13 cellular contexts compared by ENCODE assay signal in the genomic region with DNA sequence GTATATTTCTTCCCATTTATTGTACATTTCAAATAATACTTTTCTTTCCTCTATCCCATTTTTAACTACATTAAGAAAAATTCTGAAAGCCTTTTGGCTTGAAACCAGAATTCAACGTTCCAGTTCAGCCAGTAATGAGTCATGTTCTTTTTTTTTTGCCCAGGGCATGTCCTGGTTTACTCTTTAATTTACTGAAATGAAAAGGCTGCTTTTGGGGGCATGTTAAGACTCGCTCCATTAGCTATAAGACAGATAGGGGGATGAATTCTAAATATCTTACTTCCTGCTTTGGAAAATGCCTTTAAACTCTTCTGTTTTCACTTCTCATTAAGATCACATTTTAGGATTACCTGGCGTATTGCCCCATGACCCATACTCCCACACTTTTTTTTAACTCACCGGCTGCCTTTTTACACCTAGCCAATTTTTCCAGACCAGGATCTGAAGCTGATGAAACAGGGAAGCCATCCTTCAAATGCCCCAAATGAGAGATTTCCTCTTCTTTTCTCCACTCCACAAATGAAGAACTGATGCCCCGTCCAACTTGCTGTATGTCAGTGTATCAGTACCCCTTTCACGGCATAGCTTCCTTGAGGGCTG. TPM values are rescaled to one million over a fixed set of nuclear protein-coding genes. Genes with fewer than 3 reads are reported as not detected.
A peak's percentile ranks its signal among the peaks of the same experiment; 100 is the strongest.
DNase-seq lines count a peak whose midpoint lies in the region; ATAC-seq, FAIRE-seq and TF ChIP-seq lines count a peak whose summit lies in the region.
"Had no signal": no experiment of that assay in that cellular context is flagged by ENCODE, and none has a peak within 500 bp of the region (broad histone marks: within the 10 kb centered on the region; RNA-seq: fewer than 3 reads in every experiment).

No MANE protein-coding gene starts in this region.

- H3K27me3 ChIP-seq in adipocyte (replicated peaks; ENCODE audit: control insufficient read depth, insufficient read depth, low read length) (no peaks in the 10 kb centered on the region), keratinocyte (ENCODE audit: control insufficient read depth, extremely low read depth, insufficient read depth, low read length) (no peaks in the 10 kb centered on the region)
- H3K27me3 ChIP-seq: SJSA1 had no signal

- peaks cover 21% of the 10 kb centered on the region for H3K4me1 ChIP-seq in adipocyte (ENCODE audit: control insufficient read depth, insufficient read depth, low read length)
- H3K4me1 ChIP-seq in keratinocyte (ENCODE audit: control insufficient read depth, extremely low read depth, insufficient read depth, low read length), result peaks cover 52% of the 10 kb centered on the region

- in situ Hi-C loops in Caki2 (cut with HindIII; ENCODE audit: low pct_unique_long_range_greater_than_20kb, low sequenced_read_pairs), result no loop called here

- no peak for TF ChIP-seq CTCF in keratinocyte (optimal IDR thresholded peaks at IDR 0.05 in 1 of 3, IDR thresholded peaks at IDR 0.05 in 1 of 3, conservative IDR thresholded peaks at IDR 0.05 in 1 of 3; ENCODE audit: extremely low read depth in 1 of 3, insufficient read depth in 2 of 3, low read length in 3 of 3)

- peak overlapping the region; percentile 44 for H3K4me3 ChIP-seq in adipocyte (ENCODE audit: low read length)
- H3K4me3 ChIP-seq in keratinocyte (ENCODE audit: control insufficient read depth in 2 of 3, extremely low read depth in 1 of 3, insufficient read depth in 2 of 3, low read depth in 1 of 3, low read length in 3 of 3), result peak overlapping the region; percentile 30 to 60 (median 48)
- H3K4me3 ChIP-seq: SJSA1 had no signal

- DNase-seq in Caki2 (ENCODE audit: low read depth) (peak; percentile 85), adipocyte (ENCODE audit: low read depth) (peak; percentile 70), keratinocyte (ENCODE audit: low read depth, low spot score) (peak; percentile 75), NOMO-1 (lab: John Stamatoyannopoulos, UW; ENCODE audit: unreplicated experiment in 2 of 2) (no peak), HK-2 (ENCODE audit: unreplicated experiment) (no peak), COR-L47 (lab: John Stamatoyannopoulos, UW) (no peak), NCI-H82 (lab: John Stamatoyannopoulos, UW) (no peak)
- DNase-seq: activated T-cell treated with anti-CD3 and anti-CD28 coated beads, Interleukin-2, amount 50 U/mL, for 1 hour; erythroblast; naive B cell had no signal

- peaks cover 2% of the 10 kb centered on the region for H3K79me2 ChIP-seq in keratinocyte (ENCODE audit: control insufficient read depth, insufficient read depth, low read length)

- H3K9me3 ChIP-seq in adipocyte (ENCODE audit: control insufficient read depth, low read length) (no peaks in the 10 kb centered on the region), keratinocyte (ENCODE audit: control insufficient read depth, low read depth, low read length) (no peaks in the 10 kb centered on the region)
- H3K9me3 ChIP-seq: SJSA1 had no signal

- H3K9ac ChIP-seq in adipocyte (ENCODE audit: low read length) (no peak overlapping the region), keratinocyte (ENCODE audit: control insufficient read depth, extremely low read depth, insufficient read depth, low read length) (peak overlapping the region; percentile 82)
- H3K9ac ChIP-seq: KMS-11 had no signal

- peak overlapping the region; percentile 99 for H3K27ac ChIP-seq in keratinocyte (ENCODE audit: control insufficient read depth, insufficient read depth, low read length)
- H3K27ac ChIP-seq: KMS-11, SJSA1 had no signal

- no peaks in the 10 kb centered on the region for H3K9me1 ChIP-seq in keratinocyte (ENCODE audit: control insufficient read depth, extremely low read depth, insufficient read depth, low read length)

- H3K36me3 ChIP-seq in adipocyte (ENCODE audit: control insufficient read depth, insufficient read depth, low read length, severe bottlenecking) (no peaks in the 10 kb centered on the region), keratinocyte (ENCODE audit: control insufficient read depth in 2 of 2, extremely low read depth in 1 of 2, insufficient read depth in 2 of 2, low read length in 2 of 2) (no peaks in the 10 kb centered on the region)
- H3K36me3 ChIP-seq: SJSA1 had no signal

- peak overlapping the region; percentile 60 for H2AFZ ChIP-seq in keratinocyte (ENCODE audit: control insufficient read depth, low read length)

- peak; percentile 81 for FAIRE-seq in keratinocyte (lab: Jason Lieb, UNC)

- ATAC-seq in HG02759 (IDR thresholded peaks at IDR 0.05; ENCODE audit: unreplicated experiment), result peak; percentile 49

- dilution Hi-C loops in keratinocyte (cut with MboI; ENCODE audit: extremely low pct_ligation_motif_present, low sequenced_read_pairs), result no loop called here

- H4K20me1 ChIP-seq in keratinocyte (ENCODE audit: control insufficient read depth, extremely low read depth, insufficient read depth, low read length), result no peaks in the 10 kb centered on the region

- H3K4me2 ChIP-seq in keratinocyte (ENCODE audit: control insufficient read depth, extremely low read depth, insufficient read depth, low read depth, low read length), result peak overlapping the region; percentile 94
- H3K4me2 ChIP-seq: KMS-11 had no signal

RNA-seq across cellular contexts. Expression of a gene that starts 0.6 kb away (rescaled TPM):
- total RNA-seq in Caki2 (2014; rRNA removed; shearing (Covaris generic); ENCODE audit: low replicate concordance), result 1.3 and 1.8 TPM in 2 replicates
- 6.0 to 19.2 TPM (median 10.9 TPM) in 3 replicates for polyA plus RNA-seq in keratinocyte
- polyA plus RNA-seq in keratinocyte (2011; ENCODE audit: low read depth), result 26.0 TPM
- polyA plus RNA-seq in keratinocyte (2011; cell fraction: cytosol; rRNA removed), result 2.0 and 4.9 TPM in 2 replicates
- polyA plus RNA-seq in keratinocyte (2011; cell fraction: nucleus; rRNA removed), result 18.8 and 28.4 TPM in 2 replicates
- 5.3 and 41.1 TPM in 2 replicates for polyA plus RNA-seq in keratinocyte (2012; ENCODE audit: low replicate concordance)
- 8.4 to 47.3 TPM (median 33.6 TPM) in 3 replicates for polyA minus RNA-seq in keratinocyte
- polyA minus RNA-seq in keratinocyte (2011; cell fraction: cytosol; rRNA and poly(A)+ RNA removed), result 6.1 TPM
- 65.1 and 90.0 TPM in 2 replicates for polyA minus RNA-seq in keratinocyte (2011; cell fraction: nucleus; rRNA and poly(A)+ RNA removed)

Comparison
In these comparisons a context has a peak if more than half of its experiments do, and no peak if none do; other contexts are left out.
1. DNase-seq: peak in Caki2 (single experiment), adipocyte (single experiment) and keratinocyte (single experiment); none in NOMO-1 (0 of 2), HK-2 (single experiment), COR-L47 (single experiment) and NCI-H82 (single experiment).